15 cellular contexts compared by ENCODE assay signal in genomic region chr1:16232316-16232710, GRCh38. TPM values are rescaled to one million over a fixed set of nuclear protein-coding genes. Genes with fewer than 3 reads are reported as not detected.
DNase-seq lines count a peak whose midpoint lies in the region; ATAC-seq and TF ChIP-seq lines count a peak whose summit lies in the region.
"Had no signal": no experiment of that assay in that cellular context is flagged by ENCODE, and none has a peak within 500 bp of the region (broad histone marks: within the 10 kb centered on the region; RNA-seq: fewer than 3 reads in every experiment).

No MANE protein-coding gene starts in this region.

- H3K4me3 ChIP-seq in heart right ventricle (no peak overlapping the region), spleen (no peak overlapping the region)
- H3K4me3 ChIP-seq: BLaER1 treated with 17β-estradiol and CSF1 and Interleukin-3, amounts not matched to agents 10 nM and 100 nM; GM23338 had no signal

- peak; percentile 15 for DNase-seq in left ventricle myocardium superior
- no peak for DNase-seq in heart right ventricle
- peak; percentile 26 for DNase-seq in ecto neural progenitor cell (ENCODE audit: low spot score)
- DNase-seq in spleen = peak; percentile 62
- DNase-seq in activated naive CD4-positive, alpha-beta T cell treated with anti-CD3 and anti-CD28 coated beads for 36 hours = no peak
- DNase-seq: ACHN; CD4-positive, CD25-positive, alpha-beta regulatory T cell; DMS153; DMS79 treated with DMSO at 0.1 percent for 48 hours; EL; KBM-7 had no signal

- no peak for TF ChIP-seq POLR2A in spleen (IDR thresholded peaks at IDR 0.05)

- peaks cover 0 to 25% (median 8%) of the 10 kb centered on the region in 7 donors for H3K27me3 ChIP-seq in heart right ventricle
- peaks cover 0 to 18% (median 10%) of the 10 kb centered on the region in 7 donors for H3K27me3 ChIP-seq in spleen (replicated peaks in 1 of 7)
- H3K27me3 ChIP-seq: BLaER1 treated with 17β-estradiol and CSF1 and Interleukin-3, amounts not matched to agents 10 nM and 100 nM had no signal

- H3K27ac ChIP-seq in heart right ventricle = no peak overlapping the region
- no peak overlapping the region for H3K27ac ChIP-seq in spleen
- H3K27ac ChIP-seq: BLaER1 treated with 17β-estradiol and CSF1 and Interleukin-3, amounts not matched to agents 10 nM and 100 nM had no signal

- peaks cover 5% of the 10 kb centered on the region for H3K36me3 Mint-ChIP-seq in activated naive CD4-positive, alpha-beta T cell treated with anti-CD3 and anti-CD28 coated beads for 36 hours (ENCODE audit: low read depth)

- 94 to 95% methylated on average over 5 of the region's 5 CpGs for WGBS in heart right ventricle, 2 donors
- WGBS in spleen, 5 donors = 82 to 96% (median 94%) methylated on average over 5 of the region's 5 CpGs

- intact Hi-C loops in left ventricle myocardium superior (cut with micrococcal nuclease) = no loop called here
- intact Hi-C loops in heart right ventricle (cut with DNase I) = no loop called here
- intact Hi-C loops in spleen (cut with DNase I; ENCODE audit: low total_unique reads) = no loop called here
- intact Hi-C loops in activated naive CD4-positive, alpha-beta T cell treated with anti-CD3 and anti-CD28 coated beads for 36 hours (cut with micrococcal nuclease) = loop anchor here (10.0 kb wide), 2 partner anchors 262 to 398 kb away; no protein-coding TSS in a partner anchor

- H3K4me1 ChIP-seq in heart right ventricle = peaks cover 0 to 20% (median 18%) of the 10 kb centered on the region in 9 donors
- peaks cover 2 to 38% (median 22%) of the 10 kb centered on the region in 6 donors for H3K4me1 ChIP-seq in spleen

- H3K27ac Mint-ChIP-seq in activated naive CD4-positive, alpha-beta T cell treated with anti-CD3 and anti-CD28 coated beads for 36 hours = no peak overlapping the region
- H3K27ac Mint-ChIP-seq: GM23338 had no signal

- TF ChIP-seq CTCF in heart right ventricle (IDR thresholded peaks at IDR 0.05) (no peak), spleen (IDR thresholded peaks at IDR 0.05 in 8 of 11, conservative IDR thresholded peaks at IDR 0.05 in 3 of 11) (no peak)

- ATAC-seq in left ventricle myocardium superior (no peak), heart right ventricle (no peak), HG02884 (IDR thresholded peaks at IDR 0.05; ENCODE audit: unreplicated experiment) (no peak), esophagus mucosa (no peak)
- ATAC-seq: GM23338 had no signal

- H3K9me3 ChIP-seq in heart right ventricle (peaks cover 0 to 2% (median 0%) of the 10 kb centered on the region in 11 donors), spleen (peaks cover 0 to 1% (median 0%) of the 10 kb centered on the region in 8 donors)

- H3K4me1 Mint-ChIP-seq in activated naive CD4-positive, alpha-beta T cell treated with anti-CD3 and anti-CD28 coated beads for 36 hours (ENCODE audit: low read depth) = peaks cover 15% of the 10 kb centered on the region

- H3K36me3 ChIP-seq in heart right ventricle (peaks cover 0 to 17% (median 0%) of the 10 kb centered on the region in 9 donors), spleen (peaks cover 0 to 29% (median 4%) of the 10 kb centered on the region in 6 donors)

- no peaks in the 10 kb centered on the region for H3K9me3 Mint-ChIP-seq in activated naive CD4-positive, alpha-beta T cell treated with anti-CD3 and anti-CD28 coated beads for 36 hours
- H3K9me3 Mint-ChIP-seq: CD4-positive, CD25-positive, alpha-beta regulatory T cell; GM23338 had no signal

- H3K27me3 Mint-ChIP-seq in activated naive CD4-positive, alpha-beta T cell treated with anti-CD3 and anti-CD28 coated beads for 36 hours (ENCODE audit: low read depth) = peaks cover 16% of the 10 kb centered on the region

- CTCF ChIA-PET in activated naive CD4-positive, alpha-beta T cell treated with anti-CD3 and anti-CD28 coated beads for 36 hours (lab: Charles Lee) = interaction anchor here (0.8 kb wide), 1 partner anchor 42 kb away, joined by 3 read pairs; no protein-coding TSS in a partner anchor

- no peak overlapping the region for H3K4me3 Mint-ChIP-seq in activated naive CD4-positive, alpha-beta T cell treated with anti-CD3 and anti-CD28 coated beads for 36 hours
- H3K4me3 Mint-ChIP-seq: GM23338 had no signal

RNA-seq across cellular contexts. Expression of gene CPLANE2, which starts 4.7 kb away (rescaled TPM):
- total RNA-seq in left ventricle myocardium superior (9.7 TPM), heart right ventricle (10 to 100 TPM in 2 of 10 donors, 1 to 10 TPM in 8; 3.9 to 11.1 (median 7.2) TPM), spleen (1 to 10 TPM; 4.0 to 7.6 (median 5.3) TPM), esophagus mucosa (11.4 TPM)
- polyA plus RNA-seq in heart right ventricle (1 to 10 TPM; 2.2 to 2.3 TPM), spleen (1 to 10 TPM; 2.1 to 6.1 (median 2.2) TPM)
- total RNA-seq in activated naive CD4-positive, alpha-beta T cell treated with anti-CD3 and anti-CD28 coated beads for 36 hours = 1 to 10 TPM; 2.7 to 4.0 TPM

RNA-seq across cellular contexts. Expression of gene ARHGEF19, which starts 19.9 kb away (rescaled TPM):
- total RNA-seq in left ventricle myocardium superior (2.0 TPM), heart right ventricle (1 to 10 TPM in 7 of 10 donors, under 1 TPM in 3; 0.49 to 3.0 (median 1.6) TPM), spleen (10 to 100 TPM in 1 of 7 donors, 1 to 10 TPM in 6; 3.5 to 12.9 (median 8.0) TPM), esophagus mucosa (21.9 TPM)
- polyA plus RNA-seq in heart right ventricle (1 to 10 TPM; 1.9 to 5.4 TPM), spleen (1 to 10 TPM; 4.8 to 7.7 (median 6.4) TPM)
- 1 to 10 TPM; 5.3 to 5.9 TPM for total RNA-seq in activated naive CD4-positive, alpha-beta T cell treated with anti-CD3 and anti-CD28 coated beads for 36 hours

Comparison
In these comparisons a context has a peak if more than half of its experiments do, and no peak if none do; other contexts are left out.
1. DNase-seq: peak in left ventricle myocardium superior (single experiment), ecto neural progenitor cell (single experiment) and spleen (single experiment); none in heart right ventricle (0 of 2) and activated naive CD4-positive, alpha-beta T cell treated with anti-CD3 and anti-CD28 coated beads for 36 hours (single experiment).